9 cellular contexts compared by ENCODE assay signal in the genomic region with DNA sequence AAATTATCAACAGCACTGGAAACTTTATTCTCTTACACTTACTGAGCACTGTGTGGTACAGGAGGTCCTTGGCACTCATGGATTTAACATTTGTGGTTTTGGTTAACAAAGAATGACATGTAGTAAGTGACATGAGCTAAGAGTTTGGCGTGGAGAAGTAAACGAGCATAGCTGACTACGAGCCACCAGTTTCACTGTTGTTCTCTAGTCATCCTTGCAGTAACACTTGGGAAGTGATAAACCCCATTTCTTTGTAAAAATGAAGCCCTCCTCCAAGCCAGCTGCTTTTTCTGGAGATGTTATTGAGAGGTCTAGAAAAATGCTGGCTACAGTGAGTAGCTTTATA. TPM values are rescaled to one million over a fixed set of nuclear protein-coding genes. Genes with fewer than 3 reads are reported as not detected.
DNase-seq lines count a peak whose midpoint lies in the region; ATAC-seq, FAIRE-seq and TF ChIP-seq lines count a peak whose summit lies in the region.
"Had no signal": no experiment of that assay in that cellular context is flagged by ENCODE, and none has a peak within 500 bp of the region (broad histone marks: within the 10 kb centered on the region; RNA-seq: fewer than 3 reads in every experiment).

No MANE protein-coding gene starts in this region.

- H3K27ac Mint-ChIP-seq in activated CD4-positive, alpha-beta T cell treated with anti-CD3 and anti-CD28 coated beads, Interleukin-2, amount 10 ng/mL, durations not matched to agents 7 days and 5 days = peak overlapping the region; percentile 39
- H3K27ac Mint-ChIP-seq in astrocyte (ENCODE audit: unreplicated experiment) = no peak overlapping the region
- H3K27ac Mint-ChIP-seq in stimulated activated memory B cell treated with anti-CD40 and anti-IgM and Interleukin-4, amounts not matched to agents 10 μg/mL and 1 μg/mL and 100 μg/mL, for 72 hours = peak overlapping the region; percentile 78

- H3K4me3 Mint-ChIP-seq in activated CD4-positive, alpha-beta T cell treated with anti-CD3 and anti-CD28 coated beads, Interleukin-2, amount 10 ng/mL, durations not matched to agents 7 days and 5 days = no peak overlapping the region
- H3K4me3 Mint-ChIP-seq in astrocyte (ENCODE audit: unreplicated experiment) = no peak overlapping the region
- H3K4me3 Mint-ChIP-seq in stimulated activated memory B cell treated with anti-CD40 and anti-IgM and Interleukin-4, amounts not matched to agents 10 μg/mL and 1 μg/mL and 100 μg/mL, for 72 hours = peak overlapping the region; percentile 59

- H3K27me3 Mint-ChIP-seq in activated CD4-positive, alpha-beta T cell treated with anti-CD3 and anti-CD28 coated beads, Interleukin-2, amount 10 ng/mL, durations not matched to agents 7 days and 5 days = peaks cover 62% of the 10 kb centered on the region
- no peaks in the 10 kb centered on the region for H3K27me3 Mint-ChIP-seq in astrocyte (ENCODE audit: low read depth, unreplicated experiment)
- no peaks in the 10 kb centered on the region for H3K27me3 Mint-ChIP-seq in stimulated activated memory B cell treated with anti-CD40 and anti-IgM and Interleukin-4, amounts not matched to agents 10 μg/mL and 1 μg/mL and 100 μg/mL, for 72 hours

- no peak for TF ChIP-seq POLR2A in right lobe of liver (IDR thresholded peaks at IDR 0.05)

- H3K4me1 Mint-ChIP-seq in activated CD4-positive, alpha-beta T cell treated with anti-CD3 and anti-CD28 coated beads, Interleukin-2, amount 10 ng/mL, durations not matched to agents 7 days and 5 days = peaks cover 30% of the 10 kb centered on the region
- H3K4me1 Mint-ChIP-seq in astrocyte (ENCODE audit: low read depth, unreplicated experiment) = peaks cover 25% of the 10 kb centered on the region
- peaks cover 37% of the 10 kb centered on the region for H3K4me1 Mint-ChIP-seq in stimulated activated memory B cell treated with anti-CD40 and anti-IgM and Interleukin-4, amounts not matched to agents 10 μg/mL and 1 μg/mL and 100 μg/mL, for 72 hours

- ATAC-seq in HG03378 (IDR thresholded peaks at IDR 0.05; ENCODE audit: unreplicated experiment) = peak; percentile 58
- ATAC-seq in stimulated activated memory B cell treated with anti-CD40 and anti-IgM and Interleukin-4, amounts not matched to agents 10 μg/mL and 1 μg/mL and 100 μg/mL, for 72 hours = peak; percentile 77
- ATAC-seq in right lobe of liver = no peak

- H3K27ac ChIP-seq in astrocyte (ENCODE audit: low read depth, low read length) (peak overlapping the region; percentile 62), right lobe of liver (no peak overlapping the region)
- H3K27ac ChIP-seq: parathyroid adenoma had no signal

- CTCF ChIA-PET in activated CD4-positive, alpha-beta T cell treated with anti-CD3 and anti-CD28 coated beads, Interleukin-2, amount 10 ng/mL, durations not matched to agents 7 days and 5 days (lab: Charles Lee) = interaction anchor here (0.6 to 1.6 kb wide), 10 partner anchors 9 to 1330 kb away, joined by 3 to 11 read pairs (median 3); a partner anchor contains a TSS

- H3K4me2 ChIP-seq in astrocyte (ENCODE audit: low read length) = peak overlapping the region; percentile 65

- peaks cover 25% of the 10 kb centered on the region for H3K4me1 ChIP-seq in astrocyte (ENCODE audit: insufficient read depth, low read length)
- no peaks in the 10 kb centered on the region for H3K4me1 ChIP-seq in right lobe of liver
- H3K4me1 ChIP-seq: parathyroid adenoma had no signal

- H3K36me3 ChIP-seq in astrocyte (ENCODE audit: insufficient read depth, low read length) (no peaks in the 10 kb centered on the region), right lobe of liver (no peaks in the 10 kb centered on the region)

- peaks cover 4% of the 10 kb centered on the region for H3K36me3 Mint-ChIP-seq in activated CD4-positive, alpha-beta T cell treated with anti-CD3 and anti-CD28 coated beads, Interleukin-2, amount 10 ng/mL, durations not matched to agents 7 days and 5 days (ENCODE audit: low read depth)
- H3K36me3 Mint-ChIP-seq in astrocyte (ENCODE audit: low read depth, unreplicated experiment) = no peaks in the 10 kb centered on the region
- no peaks in the 10 kb centered on the region for H3K36me3 Mint-ChIP-seq in stimulated activated memory B cell treated with anti-CD40 and anti-IgM and Interleukin-4, amounts not matched to agents 10 μg/mL and 1 μg/mL and 100 μg/mL, for 72 hours

- intact Hi-C loops in right lobe of liver (cut with DNase I) = no loop called here

- H3K79me2 ChIP-seq in astrocyte (ENCODE audit: insufficient read depth, low read length) = no peaks in the 10 kb centered on the region
- H3K79me2 ChIP-seq: parathyroid adenoma had no signal

- peak; percentile 36 for DNase-seq in activated CD4-positive, alpha-beta T cell treated with anti-CD3 and anti-CD28 coated beads, Interleukin-2, amount 10 ng/mL, durations not matched to agents 7 days and 5 days
- DNase-seq in activated CD4-positive, alpha-beta T cell treated with anti-CD3 and anti-CD28 coated beads, Interleukin-2, amount 50 U/mL, for 1 hour = no peak
- DNase-seq in astrocyte (ENCODE audit: low read depth) = peak; percentile 88
- no peak for DNase-seq in right lobe of liver
- no peak for DNase-seq in NCI-H446 treated with DMSO at 0.1 percent for 48 hours (lab: John Stamatoyannopoulos, UW)
- DNase-seq in middle frontal gyrus (ENCODE audit: extremely low spot score, low spot score) = no peak

- TF ChIP-seq CTCF in astrocyte (IDR thresholded peaks at IDR 0.05; ENCODE audit: insufficient read depth, low read depth, low read length) (no peak), right lobe of liver (IDR thresholded peaks at IDR 0.05) (no peak)

- peak; percentile 60 for FAIRE-seq in astrocyte (lab: Jason Lieb, UNC)

- H3K9ac ChIP-seq in astrocyte (ENCODE audit: low read length) = peak overlapping the region; percentile 8
- H3K9ac ChIP-seq: parathyroid adenoma had no signal

- no peak overlapping the region for H2AFZ ChIP-seq in astrocyte (ENCODE audit: low read depth, low read length)
- H2AFZ ChIP-seq: parathyroid adenoma had no signal

- no peaks in the 10 kb centered on the region for H3K9me3 ChIP-seq in astrocyte (ENCODE audit: insufficient read depth, low read depth, low read length)
- H3K9me3 ChIP-seq in right lobe of liver = no peaks in the 10 kb centered on the region

- H3K4me3 ChIP-seq in astrocyte (ENCODE audit: insufficient read depth, low read depth, low read length) (no peak overlapping the region), right lobe of liver (no peak overlapping the region)

- WGBS in right lobe of liver (ENCODE audit: insufficient coverage, low coverage, low lambda C conversion rate, missing lambda C conversion rate) = 17% methylated on average over 3 of the region's 3 CpGs

- POLR2A ChIA-PET in activated CD4-positive, alpha-beta T cell treated with anti-CD3 and anti-CD28 coated beads, Interleukin-2, amount 10 ng/mL, durations not matched to agents 7 days and 5 days (lab: Charles Lee) = interaction anchor here (0.6 to 1.0 kb wide), 2 partner anchors 13 to 272 kb away, joined by 4 read pairs; no protein-coding TSS in a partner anchor

- H4K20me1 ChIP-seq in astrocyte (ENCODE audit: insufficient read depth, low read length) = no peaks in the 10 kb centered on the region

- no peaks in the 10 kb centered on the region for H3K27me3 ChIP-seq in astrocyte (ENCODE audit: insufficient read depth, low read length)
- no peaks in the 10 kb centered on the region for H3K27me3 ChIP-seq in right lobe of liver

- no peaks in the 10 kb centered on the region for H3K9me3 Mint-ChIP-seq in activated CD4-positive, alpha-beta T cell treated with anti-CD3 and anti-CD28 coated beads, Interleukin-2, amount 10 ng/mL, durations not matched to agents 7 days and 5 days
- no peaks in the 10 kb centered on the region for H3K9me3 Mint-ChIP-seq in astrocyte (ENCODE audit: unreplicated experiment)
- no peaks in the 10 kb centered on the region for H3K9me3 Mint-ChIP-seq in stimulated activated memory B cell treated with anti-CD40 and anti-IgM and Interleukin-4, amounts not matched to agents 10 μg/mL and 1 μg/mL and 100 μg/mL, for 72 hours

RNA-seq across cellular contexts. Expression of a gene that starts 32.7 kb away (rescaled TPM):
- not detected for total RNA-seq in activated CD4-positive, alpha-beta T cell treated with anti-CD3 and anti-CD28 coated beads, Interleukin-2, amount 10 ng/mL, durations not matched to agents 7 days and 5 days
- total RNA-seq in astrocyte (23.1 and 25.2 TPM in 2 replicates), right lobe of liver (1 to 10 TPM in 3 of 6 experiments, under 1 TPM in 3; 0.55 to 1.5 (median 1.1) TPM)

RNA-seq across cellular contexts. Expression of a gene that starts 52.5 kb away (rescaled TPM):
- total RNA-seq in activated CD4-positive, alpha-beta T cell treated with anti-CD3 and anti-CD28 coated beads, Interleukin-2, amount 10 ng/mL, durations not matched to agents 7 days and 5 days = 10 to 100 TPM in 1 of 2 experiments, 1 to 10 TPM in 1; 9.3 to 13.4 TPM
- total RNA-seq in astrocyte (40.0 and 42.5 TPM in 2 replicates), right lobe of liver (10 to 100 TPM in 4 of 6 experiments, 1 to 10 TPM in 2; 8.4 to 15.2 (median 10.9) TPM)

Comparison
In these comparisons a context has a peak if more than half of its experiments do, and no peak if none do; other contexts are left out.
1. DNase-seq: peak in activated CD4-positive, alpha-beta T cell treated with anti-CD3 and anti-CD28 coated beads, Interleukin-2, amount 10 ng/mL, durations not matched to agents 7 days and 5 days (single experiment) and astrocyte (single experiment); none in activated CD4-positive, alpha-beta T cell treated with anti-CD3 and anti-CD28 coated beads, Interleukin-2, amount 50 U/mL, for 1 hour (single experiment), right lobe of liver (0 of 3), NCI-H446 treated with DMSO at 0.1 percent for 48 hours (single experiment) and middle frontal gyrus (single experiment).
2. ATAC-seq: peak in HG03378 (single experiment) and stimulated activated memory B cell treated with anti-CD40 and anti-IgM and Interleukin-4, amounts not matched to agents 10 μg/mL and 1 μg/mL and 100 μg/mL, for 72 hours (single experiment); none in right lobe of liver (0 of 4).